Comparison of ENCODE assay signal across 1 cellular context in the genomic region with DNA sequence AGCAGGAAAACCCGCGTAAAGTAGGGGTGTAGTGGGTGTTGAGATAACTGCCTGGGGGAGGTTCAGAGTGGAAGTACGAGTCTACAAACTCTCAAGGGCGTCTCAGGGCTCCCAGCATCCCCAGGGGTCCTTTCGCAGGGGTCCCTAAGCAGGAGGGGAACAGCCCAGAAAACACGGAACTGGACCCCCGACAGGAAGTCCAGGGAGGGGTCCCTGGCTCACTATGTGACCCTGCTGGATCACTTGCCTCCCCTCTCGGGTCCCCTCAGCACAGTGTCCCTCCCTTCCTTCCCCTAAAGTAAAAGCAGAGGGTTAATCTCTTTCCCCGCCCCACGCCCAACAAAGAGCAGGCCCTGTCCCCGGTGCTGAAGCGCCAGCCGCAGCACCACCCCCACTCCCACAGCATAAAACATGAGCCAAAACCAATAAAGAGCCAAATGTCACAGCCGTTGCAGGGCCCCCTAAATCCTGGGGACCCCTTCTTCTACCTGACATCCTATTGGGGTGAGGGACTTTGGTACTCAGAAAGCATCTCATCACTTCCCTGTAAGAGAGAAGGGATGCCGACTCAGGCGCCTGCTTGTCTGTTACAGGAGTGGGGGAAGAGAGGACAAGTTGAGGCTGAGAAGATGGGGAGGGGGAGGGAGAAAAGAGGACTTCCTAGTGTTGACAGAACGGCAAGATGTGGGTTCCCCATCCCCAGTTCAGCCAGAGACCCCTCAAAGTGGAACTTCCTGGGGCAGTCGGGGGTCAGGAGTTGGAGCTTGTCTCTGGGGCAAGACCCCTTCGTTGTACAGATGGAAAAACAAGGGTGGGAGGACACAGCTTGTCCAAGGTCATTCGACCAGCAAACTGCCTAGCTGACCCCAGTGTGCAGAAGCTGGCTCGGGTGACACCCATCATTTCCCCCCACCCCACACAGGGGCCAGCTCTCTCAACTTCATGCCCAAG.
TF ChIP-seq lines count a peak whose summit lies in the region.

No MANE protein-coding gene starts in this region.

TF ChIP-seq in K562, 482 proteins besides CTCF, POLR2A, EP300 and RAD21 (continued from another document and continues in another):
- TF ChIP-seq ARID4B (CRISPR knock-in tag; IDR thresholded peaks at IDR 0.05) (peak; percentile 68), POLR2AphosphoS5 (IDR thresholded peaks at IDR 0.05; ENCODE audit: control insufficient read depth, insufficient read depth, low read depth, low read length) (no peak), DACH1 (IDR thresholded peaks at IDR 0.05; ENCODE audit: partially characterized antibody) (no peak), MYBL2 (IDR thresholded peaks at IDR 0.05; ENCODE audit: low read depth) (no peak), MYBL2 (CRISPR knock-in tag; IDR thresholded peaks at IDR 0.05; ENCODE audit: borderline replicate concordance) (no peak), FOSL1 (tag; conservative IDR thresholded peaks at IDR 0.05) (no peak), RCOR1 (IDR thresholded peaks at IDR 0.05; ENCODE audit: borderline replicate concordance in 1 of 2, low read depth in 2 of 2, low read length in 2 of 2) (peak in 1 of 2 experiments; percentile 63; a peak in 1 of 4 replicates), ZNF431 (CRISPR knock-in tag; IDR thresholded peaks at IDR 0.05) (no peak), FOXP4 (CRISPR knock-in tag; IDR thresholded peaks at IDR 0.05; ENCODE audit: borderline replicate concordance) (0 out of 2 replicates have a peak, but pooled peaks have one; percentile 16), CBX8 (IDR thresholded peaks at IDR 0.05; ENCODE audit: borderline replicate concordance, extremely low read depth, low read depth, low read length, poor library complexity, severe bottlenecking) (no peak), ZNF436 (CRISPR knock-in tag; IDR thresholded peaks at IDR 0.05) (no peak), ELF2 (CRISPR knock-in tag; IDR thresholded peaks at IDR 0.05) (no peak), SRSF3 (IDR thresholded peaks at IDR 0.05; ENCODE audit: insufficient read depth, low read length) (no peak), MECOM (CRISPR knock-in tag; IDR thresholded peaks at IDR 0.05) (no peak), BRD4 (IDR thresholded peaks at IDR 0.05) (no peak), BRD9 (IDR thresholded peaks at IDR 0.05; ENCODE audit: low read depth, partially characterized antibody) (no peak), ZNF766 (CRISPR knock-in tag; conservative IDR thresholded peaks at IDR 0.05) (peak; percentile 75), HOXB6 (CRISPR knock-in tag; IDR thresholded peaks at IDR 0.05; ENCODE audit: borderline replicate concordance) (no peak), NR2F6 (CRISPR knock-in tag; IDR thresholded peaks at IDR 0.05) (no peak), SAP30 (IDR thresholded peaks at IDR 0.05; ENCODE audit: borderline replicate concordance, insufficient read depth, low read depth, low read length, poor library complexity, severe bottlenecking) (peak; percentile 61), ZBTB2 (IDR thresholded peaks at IDR 0.05) (no peak), CHCHD3 (CRISPR knock-in tag; IDR thresholded peaks at IDR 0.05) (no peak), ZNF311 (CRISPR knock-in tag; IDR thresholded peaks at IDR 0.05) (no peak), E2F6 (IDR thresholded peaks at IDR 0.05; ENCODE audit: borderline replicate concordance in 1 of 2, extremely low read depth in 1 of 2, insufficient read depth in 1 of 2, insufficient read length in 1 of 2, low read depth in 1 of 2, low read length in 1 of 2, poor library complexity in 1 of 2, severe bottlenecking in 1 of 2) (no peak), GABPA (tag; conservative IDR thresholded peaks at IDR 0.05; ENCODE audit: low read depth) (no peak), YY1 (IDR thresholded peaks at IDR 0.05; ENCODE audit: borderline replicate concordance in 1 of 3, control insufficient read depth in 1 of 3, extremely low read depth in 1 of 3, insufficient read depth in 3 of 3, insufficient read length in 1 of 3, insufficient replicate concordance in 2 of 3, low read depth in 1 of 3, low read length in 2 of 3) (no peak)
- TF ChIP-seq, protein P1, sequence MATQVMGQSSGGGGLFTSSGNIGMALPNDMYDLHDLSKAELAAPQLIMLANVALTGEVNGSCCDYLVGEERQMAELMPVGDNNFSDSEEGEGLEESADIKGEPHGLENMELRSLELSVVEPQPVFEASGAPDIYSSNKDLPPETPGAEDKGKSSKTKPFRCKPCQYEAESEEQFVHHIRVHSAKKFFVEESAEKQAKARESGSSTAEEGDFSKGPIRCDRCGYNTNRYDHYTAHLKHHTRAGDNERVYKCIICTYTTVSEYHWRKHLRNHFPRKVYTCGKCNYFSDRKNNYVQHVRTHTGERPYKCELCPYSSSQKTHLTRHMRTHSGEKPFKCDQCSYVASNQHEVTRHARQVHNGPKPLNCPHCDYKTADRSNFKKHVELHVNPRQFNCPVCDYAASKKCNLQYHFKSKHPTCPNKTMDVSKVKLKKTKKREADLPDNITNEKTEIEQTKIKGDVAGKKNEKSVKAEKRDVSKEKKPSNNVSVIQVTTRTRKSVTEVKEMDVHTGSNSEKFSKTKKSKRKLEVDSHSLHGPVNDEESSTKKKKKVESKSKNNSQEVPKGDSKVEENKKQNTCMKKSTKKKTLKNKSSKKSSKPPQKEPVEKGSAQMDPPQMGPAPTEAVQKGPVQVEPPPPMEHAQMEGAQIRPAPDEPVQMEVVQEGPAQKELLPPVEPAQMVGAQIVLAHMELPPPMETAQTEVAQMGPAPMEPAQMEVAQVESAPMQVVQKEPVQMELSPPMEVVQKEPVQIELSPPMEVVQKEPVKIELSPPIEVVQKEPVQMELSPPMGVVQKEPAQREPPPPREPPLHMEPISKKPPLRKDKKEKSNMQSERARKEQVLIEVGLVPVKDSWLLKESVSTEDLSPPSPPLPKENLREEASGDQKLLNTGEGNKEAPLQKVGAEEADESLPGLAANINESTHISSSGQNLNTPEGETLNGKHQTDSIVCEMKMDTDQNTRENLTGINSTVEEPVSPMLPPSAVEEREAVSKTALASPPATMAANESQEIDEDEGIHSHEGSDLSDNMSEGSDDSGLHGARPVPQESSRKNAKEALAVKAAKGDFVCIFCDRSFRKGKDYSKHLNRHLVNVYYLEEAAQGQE (CRISPR knock-in tag; IDR thresholded peaks at IDR 0.05; ENCODE audit: low read depth) = peak; percentile 96
- TF ChIP-seq, protein P2, sequence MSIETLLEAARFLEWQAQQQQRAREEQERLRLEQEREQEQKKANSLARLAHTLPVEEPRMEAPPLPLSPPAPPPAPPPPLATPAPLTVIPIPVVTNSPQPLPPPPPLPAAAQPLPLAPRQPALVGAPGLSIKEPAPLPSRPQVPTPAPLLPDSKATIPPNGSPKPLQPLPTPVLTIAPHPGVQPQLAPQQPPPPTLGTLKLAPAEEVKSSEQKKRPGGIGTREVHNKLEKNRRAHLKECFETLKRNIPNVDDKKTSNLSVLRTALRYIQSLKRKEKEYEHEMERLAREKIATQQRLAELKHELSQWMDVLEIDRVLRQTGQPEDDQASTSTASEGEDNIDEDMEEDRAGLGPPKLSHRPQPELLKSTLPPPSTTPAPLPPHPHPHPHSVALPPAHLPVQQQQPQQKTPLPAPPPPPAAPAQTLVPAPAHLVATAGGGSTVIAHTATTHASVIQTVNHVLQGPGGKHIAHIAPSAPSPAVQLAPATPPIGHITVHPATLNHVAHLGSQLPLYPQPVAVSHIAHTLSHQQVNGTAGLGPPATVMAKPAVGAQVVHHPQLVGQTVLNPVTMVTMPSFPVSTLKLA (conservative IDR thresholded peaks at IDR 0.05) = peak in 1 of 2 experiments; percentile 64; a peak in 2 of 4 replicates
- TF ChIP-seq, protein P3, sequence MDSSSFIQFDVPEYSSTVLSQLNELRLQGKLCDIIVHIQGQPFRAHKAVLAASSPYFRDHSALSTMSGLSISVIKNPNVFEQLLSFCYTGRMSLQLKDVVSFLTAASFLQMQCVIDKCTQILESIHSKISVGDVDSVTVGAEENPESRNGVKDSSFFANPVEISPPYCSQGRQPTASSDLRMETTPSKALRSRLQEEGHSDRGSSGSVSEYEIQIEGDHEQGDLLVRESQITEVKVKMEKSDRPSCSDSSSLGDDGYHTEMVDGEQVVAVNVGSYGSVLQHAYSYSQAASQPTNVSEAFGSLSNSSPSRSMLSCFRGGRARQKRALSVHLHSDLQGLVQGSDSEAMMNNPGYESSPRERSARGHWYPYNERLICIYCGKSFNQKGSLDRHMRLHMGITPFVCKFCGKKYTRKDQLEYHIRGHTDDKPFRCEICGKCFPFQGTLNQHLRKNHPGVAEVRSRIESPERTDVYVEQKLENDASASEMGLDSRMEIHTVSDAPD (CRISPR knock-in tag; IDR thresholded peaks at IDR 0.05) = no peak
